ENCODE assay signal across 17 cellular contexts in genomic region chr10:128526793-128527375, GRCh38.
DNase-seq lines count a peak whose midpoint lies in the region; ATAC-seq, FAIRE-seq and TF ChIP-seq lines count a peak whose summit lies in the region.
"Had no signal": no experiment of that assay in that cellular context is flagged by ENCODE, and none has a peak within 500 bp of the region (broad histone marks: within the 10 kb centered on the region; RNA-seq: fewer than 3 reads in every experiment).

No MANE protein-coding gene starts in this region.

- H3K4me3 ChIP-seq in K562: no peak overlapping the region

- H3K27me3 ChIP-seq in K562 (ENCODE audit: control insufficient read depth in 2 of 2, insufficient read depth in 2 of 2, low read length in 2 of 2): no peaks in the 10 kb centered on the region

- DNase-seq in DMS153 (lab: John Stamatoyannopoulos, UW) (peak; percentile 55), NCI-H1105 (lab: John Stamatoyannopoulos, UW) (peak; percentile 90), K562 (ENCODE audit: extremely low read depth in 1 of 4, low spot score in 3 of 4) (no peak), middle frontal gyrus (ENCODE audit: extremely low spot score, low spot score) (peak; percentile 18), cerebellar nuclear complex (lab: John Stamatoyannopoulos, UW) (no peak)
- no peak for DNase-seq in activated CD4-positive, alpha-beta T cell treated with anti-CD3 and anti-CD28 coated beads for 4 hours
- DNase-seq in activated CD4-positive, alpha-beta memory T cell treated with anti-CD3 and anti-CD28 coated beads, Interleukin-2, amount 10 ng/mL, durations not matched to agents 7 days and 5 days: no peak
- DNase-seq: activated naive CD4-positive, alpha-beta T cell treated with anti-CD3 and anti-CD28 coated beads, Interleukin-2, amount 10 ng/mL, durations not matched to agents 7 days and 5 days; cortex of kidney; HFFc6; NCI-H187; retina; stimulated activated CD4-positive, alpha-beta T cell treated with anti-CD3 and anti-CD28 coated beads, Interleukin-4, amount 100 ng/mL, for 24 hours; stimulated activated naive CD4-positive, alpha-beta T cell treated with Interleukin-2 at 50 U/mL for 16 hours; T-helper 1 cell had no signal

- ATAC-seq in K562: no peak
- ATAC-seq in activated CD4-positive, CD25-positive, alpha-beta regulatory T cell treated with anti-CD3 and anti-CD28 coated beads, Interleukin-2, amount 50 U/mL, for 24 hours: no peak

- no peak overlapping the region for H3K27ac ChIP-seq in K562 (ENCODE audit: extremely low read depth, low read depth, low read length)
- H3K27ac ChIP-seq: C4-2B had no signal

- no peak for TF ChIP-seq EP300 in K562 (IDR thresholded peaks at IDR 0.05; ENCODE audit: low read length)

- CTCF ChIA-PET in K562 (lab: Yijun Ruan, JAX; ENCODE audit: low intra/inter-chr PET ratio): no interaction called here
- CTCF ChIA-PET in activated CD4-positive, alpha-beta memory T cell treated with anti-CD3 and anti-CD28 coated beads, Interleukin-2, amount 10 ng/mL, durations not matched to agents 7 days and 5 days (lab: Charles Lee): no interaction called here

- no peak overlapping the region for H3K9ac ChIP-seq in K562 (ENCODE audit: insufficient read depth in 1 of 2, low read depth in 2 of 2, low read length in 2 of 2)

- no peak overlapping the region for H3K4me2 ChIP-seq in K562 (ENCODE audit: insufficient read depth, low read length)

- H3K4me1 Mint-ChIP-seq in activated CD4-positive, alpha-beta memory T cell treated with anti-CD3 and anti-CD28 coated beads, Interleukin-2, amount 10 ng/mL, durations not matched to agents 7 days and 5 days: no peaks in the 10 kb centered on the region
- H3K4me1 Mint-ChIP-seq: activated naive CD4-positive, alpha-beta T cell treated with anti-CD3 and anti-CD28 coated beads, Interleukin-2, amount 10 ng/mL, durations not matched to agents 7 days and 5 days had no signal

- TF ChIP-seq RAD21 in K562 (CRISPR knock-in tag; conservative IDR thresholded peaks at IDR 0.05 in 1 of 2, IDR thresholded peaks at IDR 0.05 in 1 of 2): no peak

- no peaks in the 10 kb centered on the region for H3K79me2 ChIP-seq in K562 (ENCODE audit: control insufficient read depth, insufficient read depth, low read length)

- BruUV-seq in K562 (replicated peaks; lab: Mats Ljungman, UMichigan): no TSS peak

- in situ Hi-C loops in K562 (cut with MboI): no loop called here

- no peaks in the 10 kb centered on the region for H3K36me3 Mint-ChIP-seq in activated CD4-positive, alpha-beta memory T cell treated with anti-CD3 and anti-CD28 coated beads, Interleukin-2, amount 10 ng/mL, durations not matched to agents 7 days and 5 days (ENCODE audit: low read depth)
- H3K36me3 Mint-ChIP-seq: activated naive CD4-positive, alpha-beta T cell treated with anti-CD3 and anti-CD28 coated beads, Interleukin-2, amount 10 ng/mL, durations not matched to agents 7 days and 5 days had no signal

- FAIRE-seq in K562 (lab: Jason Lieb, UNC): no peak

- POLR2A ChIA-PET in K562 (lab: Yijun Ruan, JAX): no interaction called here
- POLR2A ChIA-PET in activated CD4-positive, alpha-beta memory T cell treated with anti-CD3 and anti-CD28 coated beads, Interleukin-2, amount 10 ng/mL, durations not matched to agents 7 days and 5 days (lab: Charles Lee): no interaction called here

- TF ChIP-seq POLR2A in K562 (conservative IDR thresholded peaks at IDR 0.05): no peak

- H3K4me1 ChIP-seq in K562 (replicated peaks in 1 of 2; ENCODE audit: control insufficient read depth in 2 of 2, insufficient read depth in 2 of 2, low read length in 2 of 2): peaks cover 0 to 7% of the 10 kb centered on the region in 2 experiments; a peak in 3 of 5 replicates

- H3K9me3 ChIP-seq in K562 (replicated peaks; ENCODE audit: control insufficient read depth, insufficient read depth, low read depth, low read length): no peaks in the 10 kb centered on the region

- H4K20me1 ChIP-seq in K562 (replicated peaks; ENCODE audit: control insufficient read depth, insufficient read depth, low read length): no peaks in the 10 kb centered on the region

- no peak overlapping the region for H2AFZ ChIP-seq in K562 (ENCODE audit: low read depth, low read length)

- no peak overlapping the region for H3K27ac Mint-ChIP-seq in activated CD4-positive, alpha-beta memory T cell treated with anti-CD3 and anti-CD28 coated beads, Interleukin-2, amount 10 ng/mL, durations not matched to agents 7 days and 5 days
- H3K27ac Mint-ChIP-seq: activated naive CD4-positive, alpha-beta T cell treated with anti-CD3 and anti-CD28 coated beads, Interleukin-2, amount 10 ng/mL, durations not matched to agents 7 days and 5 days; HFFc6 had no signal

- TF ChIP-seq CTCF in K562 (IDR thresholded peaks at IDR 0.05 in 2 of 3, conservative IDR thresholded peaks at IDR 0.05 in 1 of 3; ENCODE audit: insufficient read depth in 2 of 3, low read depth in 1 of 3, low read length in 3 of 3): no peak

- intact Hi-C loops in K562 (cut with micrococcal nuclease): no loop called here

- no peaks in the 10 kb centered on the region for H3K36me3 ChIP-seq in K562 (ENCODE audit: control insufficient read depth, insufficient read depth, low read length)

- 50% methylated on average over 10 of the region's 17 CpGs for WGBS in K562 (ENCODE audit: insufficient coverage, low coverage, missing lambda C conversion rate)

- H3K4me3 Mint-ChIP-seq in activated CD4-positive, alpha-beta memory T cell treated with anti-CD3 and anti-CD28 coated beads, Interleukin-2, amount 10 ng/mL, durations not matched to agents 7 days and 5 days: no peak overlapping the region
- H3K4me3 Mint-ChIP-seq: activated naive CD4-positive, alpha-beta T cell treated with anti-CD3 and anti-CD28 coated beads, Interleukin-2, amount 10 ng/mL, durations not matched to agents 7 days and 5 days; HFFc6 had no signal

- H3K9me1 ChIP-seq in K562 (ENCODE audit: control insufficient read depth, insufficient read depth, low read length): no peaks in the 10 kb centered on the region

- no peaks in the 10 kb centered on the region for H3K27me3 Mint-ChIP-seq in activated CD4-positive, alpha-beta memory T cell treated with anti-CD3 and anti-CD28 coated beads, Interleukin-2, amount 10 ng/mL, durations not matched to agents 7 days and 5 days
- H3K27me3 Mint-ChIP-seq: activated naive CD4-positive, alpha-beta T cell treated with anti-CD3 and anti-CD28 coated beads, Interleukin-2, amount 10 ng/mL, durations not matched to agents 7 days and 5 days had no signal

- no peaks in the 10 kb centered on the region for H3K9me3 Mint-ChIP-seq in activated CD4-positive, alpha-beta memory T cell treated with anti-CD3 and anti-CD28 coated beads, Interleukin-2, amount 10 ng/mL, durations not matched to agents 7 days and 5 days
- H3K9me3 Mint-ChIP-seq: activated naive CD4-positive, alpha-beta T cell treated with anti-CD3 and anti-CD28 coated beads, Interleukin-2, amount 10 ng/mL, durations not matched to agents 7 days and 5 days had no signal

TF ChIP-seq in K562, 482 proteins besides CTCF, POLR2A, EP300 and RAD21:
- TF ChIP-seq HINFP (tag; conservative IDR thresholded peaks at IDR 0.05; ENCODE audit: low read depth) (no peak), NFIC (IDR thresholded peaks at IDR 0.05) (peak; percentile 53), ZFPM2 (CRISPR knock-in tag; IDR thresholded peaks at IDR 0.05) (no peak), ZNF764 (CRISPR knock-in tag; IDR thresholded peaks at IDR 0.05; ENCODE audit: low read depth) (no peak), ZNF398 (CRISPR knock-in tag; IDR thresholded peaks at IDR 0.05) (no peak)
TF ChIP-seq in K562: peak in this region for 1.

Comparison
In these comparisons a context has a peak if more than half of its experiments do, and no peak if none do; other contexts are left out.
1. DNase-seq: peak in DMS153 (single experiment), NCI-H1105 (single experiment) and middle frontal gyrus (single experiment); none in K562 (0 of 4), activated CD4-positive, alpha-beta T cell treated with anti-CD3 and anti-CD28 coated beads for 4 hours (0 of 2), activated CD4-positive, alpha-beta memory T cell treated with anti-CD3 and anti-CD28 coated beads, Interleukin-2, amount 10 ng/mL, durations not matched to agents 7 days and 5 days (single experiment) and cerebellar nuclear complex (0 of 2).